ENCODE assay signal across 17 cellular contexts in genomic region chr1:117782056-117782455, GRCh38.
"Had no signal": no experiment of that assay in that cellular context is flagged by ENCODE, and none has a peak within 500 bp of the region (broad histone marks: within the 10 kb centered on the region; RNA-seq: fewer than 3 reads in every experiment).

No MANE protein-coding gene starts in this region.

- H3K4me3 Mint-ChIP-seq: activated naive CD4-positive, alpha-beta T cell treated with anti-CD3 and anti-CD28 coated beads, Interleukin-2, amount 10 ng/mL, durations not matched to agents 7 days and 5 days; effector memory CD8-positive, alpha-beta T cell; stimulated activated effector memory CD8-positive, alpha-beta T cell treated with anti-CD3 and anti-CD28 coated beads, Interleukin-12 subunit alpha, Interleukin-12 subunit beta, amount 100 ng/mL, for 72 hours; T-cell had no signal

- DNase-seq: activated CD4-positive, alpha-beta T cell treated with anti-CD3 and anti-CD28 coated beads for 1 hour; activated CD4-positive, alpha-beta T cell treated with anti-CD3 and anti-CD28 coated beads, Interleukin-2, amount 50 U/mL, for 4 hours; activated naive CD4-positive, alpha-beta T cell treated with anti-CD3 and anti-CD28 coated beads, Interleukin-2, amount 10 ng/mL, durations not matched to agents 7 days and 5 days; activated T-cell treated with anti-CD3 and anti-CD28 coated beads, Interleukin-2, amount 50 U/mL, for 1 hour; dermis blood vessel endothelial cell; effector memory CD8-positive, alpha-beta T cell; sigmoid colon; stimulated activated CD4-positive, alpha-beta T cell treated with anti-CD3 and anti-CD28 coated beads, Interleukin-12 subunit alpha, Interleukin-12 subunit beta, amount 100 ng/mL, for 4 hours; stimulated activated CD4-positive, alpha-beta T cell treated with anti-CD3 and anti-CD28 coated beads, Interleukin-2, amount 100 ng/mL, for 24 hours; T-cell; T1000 had no signal

- H3K36me3 ChIP-seq: sigmoid colon had no signal

- H3K27me3 ChIP-seq: sigmoid colon had no signal

- H3K4me3 ChIP-seq: sigmoid colon had no signal

- H3K27ac ChIP-seq: epithelial cell of prostate had no signal

- H3K9me3 Mint-ChIP-seq: activated naive CD4-positive, alpha-beta T cell treated with anti-CD3 and anti-CD28 coated beads, Interleukin-2, amount 10 ng/mL, durations not matched to agents 7 days and 5 days; effector memory CD8-positive, alpha-beta T cell; stimulated activated effector memory CD8-positive, alpha-beta T cell treated with anti-CD3 and anti-CD28 coated beads, Interleukin-12 subunit alpha, Interleukin-12 subunit beta, amount 100 ng/mL, for 72 hours; T-cell had no signal

- H3K9me3 ChIP-seq: sigmoid colon had no signal

- ATAC-seq: effector memory CD8-positive, alpha-beta T cell; stimulated activated effector memory CD8-positive, alpha-beta T cell treated with anti-CD3 and anti-CD28 coated beads, Interleukin-12 subunit alpha, Interleukin-12 subunit beta, amount 100 ng/mL, for 72 hours; T-cell had no signal

- FAIRE-seq: astrocyte, bronchial epithelial cell, frontal cortex, keratinocyte had no signal

- H3K27ac Mint-ChIP-seq: activated naive CD4-positive, alpha-beta T cell treated with anti-CD3 and anti-CD28 coated beads, Interleukin-2, amount 10 ng/mL, durations not matched to agents 7 days and 5 days; effector memory CD8-positive, alpha-beta T cell; stimulated activated effector memory CD8-positive, alpha-beta T cell treated with anti-CD3 and anti-CD28 coated beads, Interleukin-12 subunit alpha, Interleukin-12 subunit beta, amount 100 ng/mL, for 72 hours; T-cell had no signal

- H3K36me3 Mint-ChIP-seq: activated naive CD4-positive, alpha-beta T cell treated with anti-CD3 and anti-CD28 coated beads, Interleukin-2, amount 10 ng/mL, durations not matched to agents 7 days and 5 days; stimulated activated effector memory CD8-positive, alpha-beta T cell treated with anti-CD3 and anti-CD28 coated beads, Interleukin-12 subunit alpha, Interleukin-12 subunit beta, amount 100 ng/mL, for 72 hours; T-cell had no signal
